Comparison of ENCODE assay signal across 10 cellular contexts in genomic region chr12:92702754-92703679, GRCh38. TPM values are rescaled to one million over a fixed set of nuclear protein-coding genes. Genes with fewer than 3 reads are reported as not detected.
DNase-seq lines count a peak whose midpoint lies in the region; ATAC-seq and TF ChIP-seq lines count a peak whose summit lies in the region.
"Had no signal": no experiment of that assay in that cellular context is flagged by ENCODE, and none has a peak within 500 bp of the region (broad histone marks: within the 10 kb centered on the region; RNA-seq: fewer than 3 reads in every experiment).

PLEKHG7 (plus strand) TSS chr12:92702989; CDS start chr12:92706632, 3,643 bp downstream.

- H3K27me3 ChIP-seq in kidney epithelial cell (ENCODE audit: control insufficient read depth, insufficient read depth, low read length) (no peaks in the 10 kb centered on the region), A673 (replicated peaks; ENCODE audit: insufficient read depth, low read depth, low read length, poor library complexity) (no peaks in the 10 kb centered on the region)

- no TSS peak for BruUV-seq in A673 (replicated peaks; lab: Mats Ljungman, UMichigan)

- H3K27ac ChIP-seq in A673 (ENCODE audit: low read depth, low read length, poor library complexity, severe bottlenecking) (no peak within 1 kb of the TSS), caudate nucleus (ENCODE audit: low read depth, low read length) (no peak within 1 kb of the TSS)
- H3K27ac ChIP-seq: thoracic aorta had no signal

- intact Hi-C loops in posterior cingulate gyrus (cut with DNase I) (no loop called here), A673 (cut with micrococcal nuclease; ENCODE audit: unreplicated experiment) (no loop called here)

- no peaks in the 10 kb centered on the region for H3K4me1 ChIP-seq in A673 (ENCODE audit: insufficient read depth, low read length, poor library complexity, severe bottlenecking)

- H3K4me3 ChIP-seq in GM12875 (ENCODE audit: low read depth, low read length) (peak within 1 kb of the TSS; percentile 41), kidney epithelial cell (ENCODE audit: low read depth, low read length) (peak within 1 kb of the TSS; percentile 19), A673 (ENCODE audit: low read depth, low read length, poor library complexity, severe bottlenecking) (no peak within 1 kb of the TSS)
- H3K4me3 ChIP-seq: thoracic aorta had no signal

- CTCF ChIA-PET in A673 (lab: Charles Lee): no interaction called here

- POLR2A ChIA-PET in A673 (lab: Charles Lee; ENCODE audit: low non-redundant PET): interaction anchor here (0.7 kb wide), 1 partner anchor 29 kb away, joined by 3 read pairs; no protein-coding TSS in a partner anchor

- H3K9me3 ChIP-seq in A673 (ENCODE audit: low read depth, low read length, poor library complexity, severe bottlenecking): no peaks in the 10 kb centered on the region
- H3K9me3 ChIP-seq: thoracic aorta had no signal

- H3K36me3 ChIP-seq in kidney epithelial cell (ENCODE audit: control insufficient read depth, insufficient read depth, low read length) (no peaks in the 10 kb centered on the region), A673 (ENCODE audit: insufficient read depth, low read length, poor library complexity, severe bottlenecking) (no peaks in the 10 kb centered on the region)
- H3K36me3 ChIP-seq: thoracic aorta had no signal

- TF ChIP-seq CTCF in GM12875 (IDR thresholded peaks at IDR 0.05; ENCODE audit: borderline replicate concordance, insufficient read depth, low read depth, low read length) (no peak), kidney epithelial cell (IDR thresholded peaks at IDR 0.05; ENCODE audit: insufficient read depth, low read length, poor library complexity, severe bottlenecking) (no peak), A673 (conservative IDR thresholded peaks at IDR 0.05; ENCODE audit: low read depth, low read length) (no peak)

- peak; percentile 93 for ATAC-seq in GM21390 (IDR thresholded peaks at IDR 0.05; ENCODE audit: unreplicated experiment)
- peak; percentile 93 for ATAC-seq in HG03521 (IDR thresholded peaks at IDR 0.05; ENCODE audit: unreplicated experiment)

- DNase-seq in kidney epithelial cell (ENCODE audit: low read depth) (peak; percentile 37), posterior cingulate gyrus (no peak), A673 (ENCODE audit: low spot score) (no peak), EL (no peak), caudate nucleus (lab: John Stamatoyannopoulos, UW) (no peak)
- DNase-seq: islet precursor cell had no signal

RNA-seq across cellular contexts. Expression of gene PLEKHG7, which starts in this region (rescaled TPM):
- total RNA-seq in kidney epithelial cell (not detected in 2 replicates), A673 (2021) (not detected in 2 replicates)
- total RNA-seq: thoracic aorta had no signal

Comparison
In these comparisons a context has a peak if more than half of its experiments do, and no peak if none do; other contexts are left out.
1. Peak in DNase-seq and H3K4me3 ChIP-seq in kidney epithelial cell; RNA of the gene not detected or under 1 TPM.